19 cellular contexts compared by ENCODE assay signal in the genomic region with DNA sequence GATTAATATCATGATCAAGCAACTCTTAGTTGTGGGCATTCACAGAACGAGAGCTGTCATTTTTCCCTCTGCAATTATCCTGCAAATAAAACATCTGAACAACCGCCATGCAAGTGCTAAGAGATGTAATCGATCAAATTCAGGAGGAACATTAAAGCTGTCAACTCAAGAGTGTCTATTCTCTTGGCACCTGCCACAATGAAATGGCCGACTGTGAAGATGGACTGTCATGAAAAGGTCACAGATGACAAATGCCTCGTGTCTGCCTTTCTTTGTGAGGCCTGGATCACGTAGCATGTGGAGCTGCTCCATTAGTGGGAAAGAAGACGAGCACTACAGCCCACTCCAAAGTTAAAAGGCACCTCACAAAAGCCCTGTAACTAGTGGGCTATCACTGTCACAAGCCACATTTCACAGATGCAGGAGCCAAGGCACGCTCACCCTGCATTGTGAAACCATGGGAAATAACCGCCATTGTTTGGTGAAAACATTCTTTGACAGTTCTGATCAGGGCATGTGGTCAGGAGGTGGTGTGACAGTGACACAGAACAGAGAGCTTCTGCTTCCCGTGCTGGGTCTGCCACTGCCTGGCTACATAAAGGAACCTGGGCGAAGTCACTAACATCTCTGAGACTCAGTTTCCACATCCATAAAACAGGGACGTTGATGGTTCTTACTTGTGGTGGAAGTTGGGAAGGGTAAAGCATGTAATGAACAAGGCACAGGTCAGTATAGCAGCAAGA.
DNase-seq lines count a peak whose midpoint lies in the region; FAIRE-seq and TF ChIP-seq lines count a peak whose summit lies in the region.
"Had no signal": no experiment of that assay in that cellular context is flagged by ENCODE, and none has a peak within 500 bp of the region (broad histone marks: within the 10 kb centered on the region; RNA-seq: fewer than 3 reads in every experiment).

No MANE protein-coding gene starts in this region.

- H3K27ac ChIP-seq in keratinocyte (ENCODE audit: control insufficient read depth, insufficient read depth, low read length) = no peak overlapping the region

- no peaks in the 10 kb centered on the region for H3K4me1 ChIP-seq in keratinocyte (ENCODE audit: control insufficient read depth, extremely low read depth, insufficient read depth, low read length)

- no peaks in the 10 kb centered on the region for H3K9me1 ChIP-seq in keratinocyte (ENCODE audit: control insufficient read depth, extremely low read depth, insufficient read depth, low read length)

- H3K4me2 ChIP-seq in keratinocyte (ENCODE audit: control insufficient read depth, extremely low read depth, insufficient read depth, low read depth, low read length) = no peak overlapping the region
- H3K4me2 ChIP-seq: GM23338 had no signal

- no peaks in the 10 kb centered on the region for H3K27me3 ChIP-seq in keratinocyte (ENCODE audit: control insufficient read depth, extremely low read depth, insufficient read depth, low read length)

- no peaks in the 10 kb centered on the region for H3K79me2 ChIP-seq in keratinocyte (ENCODE audit: control insufficient read depth, insufficient read depth, low read length)

- H3K4me3 ChIP-seq in NB4 (ENCODE audit: low read depth, low read length) (no peak overlapping the region), keratinocyte (ENCODE audit: control insufficient read depth in 2 of 3, extremely low read depth in 1 of 3, insufficient read depth in 2 of 3, low read depth in 1 of 3, low read length in 3 of 3) (no peak overlapping the region)
- H3K4me3 ChIP-seq: GM23338 had no signal

- peak; percentile 44 for FAIRE-seq in keratinocyte (lab: Jason Lieb, UNC)
- FAIRE-seq: HTR-8/SVneo, RCC 7860 had no signal

- no peak for TF ChIP-seq POLR2A in NB4 (IDR thresholded peaks at IDR 0.05; ENCODE audit: extremely low read depth, insufficient read length)

- TF ChIP-seq CTCF in NB4 (IDR thresholded peaks at IDR 0.05; ENCODE audit: low read depth, low read length) = no peak
- no peak for TF ChIP-seq CTCF in keratinocyte (optimal IDR thresholded peaks at IDR 0.05 in 1 of 3, IDR thresholded peaks at IDR 0.05 in 1 of 3, conservative IDR thresholded peaks at IDR 0.05 in 1 of 3; ENCODE audit: extremely low read depth in 1 of 3, insufficient read depth in 2 of 3, low read length in 3 of 3)

- no peak overlapping the region for H3K9ac ChIP-seq in keratinocyte (ENCODE audit: control insufficient read depth, extremely low read depth, insufficient read depth, low read length)

- H4K20me1 ChIP-seq in keratinocyte (ENCODE audit: control insufficient read depth, extremely low read depth, insufficient read depth, low read length) = no peaks in the 10 kb centered on the region

- dilution Hi-C loops in keratinocyte (cut with MboI; ENCODE audit: extremely low pct_ligation_motif_present, low sequenced_read_pairs) = no loop called here

- H2AFZ ChIP-seq in keratinocyte (ENCODE audit: control insufficient read depth, low read length) = no peak overlapping the region
- H2AFZ ChIP-seq: GM23338 had no signal

- H3K36me3 ChIP-seq in keratinocyte (ENCODE audit: control insufficient read depth in 2 of 2, extremely low read depth in 1 of 2, insufficient read depth in 2 of 2, low read length in 2 of 2) = peaks cover 9 to 11% of the 10 kb centered on the region in 2 experiments

- H3K9me3 ChIP-seq in keratinocyte (ENCODE audit: control insufficient read depth, low read depth, low read length) = no peaks in the 10 kb centered on the region

- peak; percentile 8 for DNase-seq in NB4 (ENCODE audit: low read depth)
- DNase-seq in NCI-H187 treated with DMSO at 0.1 percent for 48 hours (lab: John Stamatoyannopoulos, UW) = peak; percentile 99
- DNase-seq in NCI-H69 (lab: John Stamatoyannopoulos, UW) = peak; percentile 0
- DNase-seq in keratinocyte (ENCODE audit: low read depth, low spot score) = no peak
- DNase-seq in NK-92 treated with Interleukin-12 subunit alpha and Interleukin-12 subunit beta, amount 100 ng/mL, for 24 hours (lab: John Stamatoyannopoulos, UW) = no peak
- DNase-seq in NOMO-1 treated with DMSO at 0.1 percent for 48 hours (lab: John Stamatoyannopoulos, UW; ENCODE audit: unreplicated experiment) = no peak
- no peak for DNase-seq in activated CD8-positive, alpha-beta memory T cell treated with anti-CD3 and anti-CD28 coated beads, Interleukin-2, amount 50 U/mL, for 4 hours
- DNase-seq: ACHN; Calu3; CD4-positive, CD25-positive, alpha-beta regulatory T cell; DND-41; GDM1; MV-4-11; NCI-H2107; NCI-H526; T-helper 9 cell had no signal

Comparison
In these comparisons a context has a peak if more than half of its experiments do, and no peak if none do; other contexts are left out.
1. DNase-seq: peak in NB4 (single experiment), NCI-H187 treated with DMSO at 0.1 percent for 48 hours (single experiment) and NCI-H69 (single experiment); none in keratinocyte (single experiment), NK-92 treated with Interleukin-12 subunit alpha and Interleukin-12 subunit beta, amount 100 ng/mL, for 24 hours (single experiment), NOMO-1 treated with DMSO at 0.1 percent for 48 hours (single experiment) and activated CD8-positive, alpha-beta memory T cell treated with anti-CD3 and anti-CD28 coated beads, Interleukin-2, amount 50 U/mL, for 4 hours (single experiment).